In the genomic region with DNA sequence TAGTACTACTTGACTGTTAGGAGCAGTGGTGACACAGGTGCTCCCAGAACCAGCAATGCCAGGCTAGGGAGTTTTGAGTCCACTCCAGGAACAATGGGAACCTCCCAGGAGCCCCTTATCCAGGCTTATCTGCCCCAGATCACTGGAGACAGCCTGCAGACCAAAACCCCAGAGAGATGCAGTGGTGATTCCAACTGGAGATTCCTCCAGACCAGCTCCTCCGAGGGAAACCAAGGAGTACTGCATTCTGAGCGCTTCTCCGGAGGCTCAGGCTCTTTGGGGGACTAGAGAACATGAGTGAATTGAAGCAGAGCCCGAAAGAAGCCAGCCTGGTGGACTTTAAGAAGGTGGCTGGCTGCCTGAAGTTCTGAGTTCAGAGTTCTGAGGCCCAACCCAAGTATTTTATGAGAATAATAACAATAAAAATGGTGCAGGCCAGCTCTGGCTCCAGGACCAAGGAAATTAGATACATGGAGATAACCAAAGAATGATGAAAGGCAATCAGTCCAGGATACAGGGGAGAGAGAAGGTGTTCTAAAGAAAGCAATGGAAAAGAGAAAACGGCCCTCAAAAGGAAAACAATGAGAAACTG, we compare ENCODE assay signal across 8 cellular contexts. TPM values are rescaled to one million over a fixed set of nuclear protein-coding genes. Genes with fewer than 3 reads are reported as not detected.
DNase-seq lines count a peak whose midpoint lies in the region; ATAC-seq and TF ChIP-seq lines count a peak whose summit lies in the region.

No MANE protein-coding gene starts in this region.

- peak overlapping the region; percentile 82 for H3K4me3 Mint-ChIP-seq in activated CD4-positive, alpha-beta T cell treated with anti-CD3 and anti-CD28 coated beads for 36 hours
- H3K4me3 Mint-ChIP-seq in WTC11: peak overlapping the region; percentile 96
- H3K4me3 Mint-ChIP-seq in immature natural killer cell: peak overlapping the region; percentile 80 to 90 (median 85)
- peak overlapping the region; percentile 90 to 92 for H3K4me3 Mint-ChIP-seq in stimulated activated naive CD8-positive, alpha-beta T cell treated with anti-CD3 and anti-CD28 coated beads, Interleukin-15, amount 100 ng/mL, for 72 hours

- POLR2A ChIA-PET in activated CD4-positive, alpha-beta T cell treated with anti-CD3 and anti-CD28 coated beads for 36 hours (lab: Charles Lee): interaction anchor here (0.5 kb wide), 1 partner anchor 89 kb away, joined by 4 read pairs; no protein-coding TSS in a partner anchor
- POLR2A ChIA-PET in WTC11 (lab: Charles Lee): interaction anchor here (0.5 kb wide), 1 partner anchor 11 kb away, joined by 3 read pairs; no protein-coding TSS in a partner anchor

- H3K27me3 Mint-ChIP-seq in activated CD4-positive, alpha-beta T cell treated with anti-CD3 and anti-CD28 coated beads for 36 hours: no peaks in the 10 kb centered on the region
- H3K27me3 Mint-ChIP-seq in WTC11 (ENCODE audit: low read depth): peaks cover 3% of the 10 kb centered on the region; the same call in 1 of the 2 replicates
- H3K27me3 Mint-ChIP-seq in immature natural killer cell (ENCODE audit: low read depth in 3 of 3): peaks cover 0 to 9% (median 4%) of the 10 kb centered on the region in 3 donors
- no peaks in the 10 kb centered on the region for H3K27me3 Mint-ChIP-seq in stimulated activated naive CD8-positive, alpha-beta T cell treated with anti-CD3 and anti-CD28 coated beads, Interleukin-15, amount 100 ng/mL, for 72 hours

- H3K36me3 Mint-ChIP-seq in activated CD4-positive, alpha-beta T cell treated with anti-CD3 and anti-CD28 coated beads for 36 hours (ENCODE audit: low read depth): no peaks in the 10 kb centered on the region
- H3K36me3 Mint-ChIP-seq in WTC11 (peaks cover 4% of the 10 kb centered on the region; the same call in 1 of the 2 replicates), immature natural killer cell (no peaks in the 10 kb centered on the region)

- CTCF ChIA-PET in activated CD4-positive, alpha-beta T cell treated with anti-CD3 and anti-CD28 coated beads for 36 hours (lab: Charles Lee): interaction anchor here (0.8 to 1.0 kb wide), 2 partner anchors 21 to 71 kb away, joined by 3 read pairs; no protein-coding TSS in a partner anchor
- CTCF ChIA-PET in WTC11 (lab: Charles Lee): interaction anchor here (1.1 to 1.2 kb wide), 2 partner anchors 9 to 359 kb away, joined by 3 read pairs; no protein-coding TSS in a partner anchor

- peaks cover 27% of the 10 kb centered on the region for H3K4me1 Mint-ChIP-seq in activated CD4-positive, alpha-beta T cell treated with anti-CD3 and anti-CD28 coated beads for 36 hours
- H3K4me1 Mint-ChIP-seq in WTC11 (peaks cover 28% of the 10 kb centered on the region), immature natural killer cell (peaks cover 19 to 32% of the 10 kb centered on the region in 2 donors)
- H3K4me1 Mint-ChIP-seq in stimulated activated naive CD8-positive, alpha-beta T cell treated with anti-CD3 and anti-CD28 coated beads, Interleukin-15, amount 100 ng/mL, for 72 hours: peaks cover 45% of the 10 kb centered on the region

- ATAC-seq in activated CD4-positive, alpha-beta T cell treated with anti-CD3 and anti-CD28 coated beads for 36 hours: no peak
- ATAC-seq in WTC11 (peak; percentile 7; the same call in 1 of the 2 replicates), GM21576 (IDR thresholded peaks at IDR 0.05; ENCODE audit: unreplicated experiment) (no peak), GM19023 (IDR thresholded peaks at IDR 0.05; ENCODE audit: unreplicated experiment) (no peak)
- no peak for ATAC-seq in stimulated activated naive CD8-positive, alpha-beta T cell treated with anti-CD3 and anti-CD28 coated beads, Interleukin-15, amount 100 ng/mL, for 72 hours

- intact Hi-C loops in activated CD4-positive, alpha-beta T cell treated with anti-CD3 and anti-CD28 coated beads for 36 hours (cut with DNase I, micrococcal nuclease): loop anchor here (2.0 to 5.0 kb wide), 2 partner anchors 38 to 43 kb away; a partner anchor contains a TSS

- no peak for DNase-seq in activated CD4-positive, alpha-beta T cell treated with anti-CD3 and anti-CD28 coated beads for 36 hours
- DNase-seq in activated CD4-positive, alpha-beta T cell treated with anti-CD3 and anti-CD28 coated beads, Interleukin-2, amount 50 U/mL, for 48 hours: no peak
- DNase-seq in WTC11 (ENCODE audit: low spot score) (peak; percentile 22), immature natural killer cell (no peak), GOT3 (lab: John Stamatoyannopoulos, UW) (no peak)
- no peak for DNase-seq in stimulated activated naive CD8-positive, alpha-beta T cell treated with anti-CD3 and anti-CD28 coated beads, Interleukin-15, amount 100 ng/mL, for 72 hours

- no peaks in the 10 kb centered on the region for H3K9me3 Mint-ChIP-seq in activated CD4-positive, alpha-beta T cell treated with anti-CD3 and anti-CD28 coated beads for 36 hours (ENCODE audit: low read depth)
- H3K9me3 Mint-ChIP-seq in WTC11 (no peaks in the 10 kb centered on the region), immature natural killer cell (no peaks in the 10 kb centered on the region)
- H3K9me3 Mint-ChIP-seq in stimulated activated naive CD8-positive, alpha-beta T cell treated with anti-CD3 and anti-CD28 coated beads, Interleukin-15, amount 100 ng/mL, for 72 hours: no peaks in the 10 kb centered on the region

- H3K27ac Mint-ChIP-seq in activated CD4-positive, alpha-beta T cell treated with anti-CD3 and anti-CD28 coated beads for 36 hours: peak overlapping the region; percentile 64
- H3K27ac Mint-ChIP-seq in WTC11 (no peak overlapping the region), immature natural killer cell (peak overlapping the region in 4 of 6 donors; percentile 48 to 70 (median 63))
- H3K27ac Mint-ChIP-seq in stimulated activated naive CD8-positive, alpha-beta T cell treated with anti-CD3 and anti-CD28 coated beads, Interleukin-15, amount 100 ng/mL, for 72 hours: peak overlapping the region; percentile 1 to 10

- TF ChIP-seq CTCF in WTC11 (IDR thresholded peaks at IDR 0.05): no peak

TF ChIP-seq in WTC11, 78 proteins besides CTCF, POLR2A, EP300 and RAD21 (continues in another document):
- TF ChIP-seq NR2C2 (CRISPR knock-in tag; IDR thresholded peaks at IDR 0.05): no peak
- TF ChIP-seq, protein P1, sequence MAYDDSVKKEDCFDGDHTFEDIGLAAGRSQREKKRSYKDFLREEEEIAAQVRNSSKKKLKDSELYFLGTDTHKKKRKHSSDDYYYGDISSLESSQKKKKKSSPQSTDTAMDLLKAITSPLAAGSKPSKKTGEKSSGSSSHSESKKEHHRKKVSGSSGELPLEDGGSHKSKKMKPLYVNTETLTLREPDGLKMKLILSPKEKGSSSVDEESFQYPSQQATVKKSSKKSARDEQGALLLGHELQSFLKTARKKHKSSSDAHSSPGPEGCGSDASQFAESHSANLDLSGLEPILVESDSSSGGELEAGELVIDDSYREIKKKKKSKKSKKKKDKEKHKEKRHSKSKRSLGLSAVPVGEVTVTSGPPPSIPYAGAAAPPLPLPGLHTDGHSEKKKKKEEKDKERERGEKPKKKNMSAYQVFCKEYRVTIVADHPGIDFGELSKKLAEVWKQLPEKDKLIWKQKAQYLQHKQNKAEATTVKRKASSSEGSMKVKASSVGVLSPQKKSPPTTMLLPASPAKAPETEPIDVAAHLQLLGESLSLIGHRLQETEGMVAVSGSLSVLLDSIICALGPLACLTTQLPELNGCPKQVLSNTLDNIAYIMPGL (CRISPR knock-in tag; IDR thresholded peaks at IDR 0.05): no peak
- TF ChIP-seq, protein P2, sequence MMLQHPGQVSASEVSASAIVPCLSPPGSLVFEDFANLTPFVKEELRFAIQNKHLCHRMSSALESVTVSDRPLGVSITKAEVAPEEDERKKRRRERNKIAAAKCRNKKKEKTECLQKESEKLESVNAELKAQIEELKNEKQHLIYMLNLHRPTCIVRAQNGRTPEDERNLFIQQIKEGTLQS (CRISPR knock-in tag; conservative IDR thresholded peaks at IDR 0.05): no peak
- TF ChIP-seq, protein P3, sequence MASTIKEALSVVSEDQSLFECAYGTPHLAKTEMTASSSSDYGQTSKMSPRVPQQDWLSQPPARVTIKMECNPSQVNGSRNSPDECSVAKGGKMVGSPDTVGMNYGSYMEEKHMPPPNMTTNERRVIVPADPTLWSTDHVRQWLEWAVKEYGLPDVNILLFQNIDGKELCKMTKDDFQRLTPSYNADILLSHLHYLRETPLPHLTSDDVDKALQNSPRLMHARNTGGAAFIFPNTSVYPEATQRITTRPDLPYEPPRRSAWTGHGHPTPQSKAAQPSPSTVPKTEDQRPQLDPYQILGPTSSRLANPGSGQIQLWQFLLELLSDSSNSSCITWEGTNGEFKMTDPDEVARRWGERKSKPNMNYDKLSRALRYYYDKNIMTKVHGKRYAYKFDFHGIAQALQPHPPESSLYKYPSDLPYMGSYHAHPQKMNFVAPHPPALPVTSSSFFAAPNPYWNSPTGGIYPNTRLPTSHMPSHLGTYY (CRISPR knock-in tag; IDR thresholded peaks at IDR 0.05): no peak
- TF ChIP-seq ZNF121 (CRISPR knock-in tag; IDR thresholded peaks at IDR 0.05): no peak
- no peak for TF ChIP-seq HMGA2 (CRISPR knock-in tag; IDR thresholded peaks at IDR 0.05)
- TF ChIP-seq FOXK1 (CRISPR knock-in tag; IDR thresholded peaks at IDR 0.05): no peak
- no peak for TF ChIP-seq GRHL2 (CRISPR knock-in tag; IDR thresholded peaks at IDR 0.05; ENCODE audit: insufficient replicate concordance, severe bottlenecking)
- TF ChIP-seq SMAD3 (CRISPR knock-in tag; IDR thresholded peaks at IDR 0.05; ENCODE audit: borderline replicate concordance): no peak
- TF ChIP-seq CREM (CRISPR knock-in tag; IDR thresholded peaks at IDR 0.05): no peak
- TF ChIP-seq ESRRA (CRISPR knock-in tag; IDR thresholded peaks at IDR 0.05; ENCODE audit: borderline replicate concordance): no peak

RNA-seq across cellular contexts. Expression of a gene that starts 1.3 kb away (rescaled TPM):
- total RNA-seq in activated CD4-positive, alpha-beta T cell treated with anti-CD3 and anti-CD28 coated beads for 36 hours: 10 to 100 TPM; 12.2 to 17.4 TPM
- 19.1 to 21.6 TPM (median 19.7 TPM) in 3 replicates for total RNA-seq in WTC11 (2021)
- polyA plus RNA-seq in immature natural killer cell: 10 to 100 TPM in 2 of 3 donors, 1 to 10 TPM in 1; 9.6 to 16.8 (median 10.8) TPM

RNA-seq across cellular contexts. Expression of a gene that starts 2.4 kb away (rescaled TPM):
- total RNA-seq in activated CD4-positive, alpha-beta T cell treated with anti-CD3 and anti-CD28 coated beads for 36 hours: under 1 TPM; 0.21 to 0.59 TPM
- total RNA-seq in WTC11 (2021): 0.70 to 0.78 TPM (median 0.71 TPM) in 3 replicates
- polyA plus RNA-seq in immature natural killer cell: under 1 TPM; 0.37 to 0.50 (median 0.50) TPM

RNA-seq across cellular contexts. Expression of a gene that starts 36.1 kb away (rescaled TPM):
- 10 to 100 TPM; 18.7 to 25.4 TPM for total RNA-seq in activated CD4-positive, alpha-beta T cell treated with anti-CD3 and anti-CD28 coated beads for 36 hours
- total RNA-seq in WTC11 (2021): 6.2 to 11.1 TPM (median 10.9 TPM) in 3 replicates
- polyA plus RNA-seq in immature natural killer cell: 1 to 10 TPM; 5.9 to 8.1 (median 7.4) TPM

RNA-seq across cellular contexts. Expression of a gene that starts 42.5 kb away (rescaled TPM):
- 100 to 1,000 TPM; 148 to 154 TPM for total RNA-seq in activated CD4-positive, alpha-beta T cell treated with anti-CD3 and anti-CD28 coated beads for 36 hours
- 134 to 154 TPM (median 141 TPM) in 3 replicates for total RNA-seq in WTC11 (2021)
- polyA plus RNA-seq in immature natural killer cell: 100 to 1,000 TPM in 2 of 3 donors, 10 to 100 TPM in 1; 99.9 to 164 (median 157) TPM
